ENCODE assay signal across 17 cellular contexts in genomic region chr9:125752070-125752628, GRCh38. TPM values are rescaled to one million over a fixed set of nuclear protein-coding genes. Genes with fewer than 3 reads are reported as not detected.
DNase-seq lines count a peak whose midpoint lies in the region; ATAC-seq, FAIRE-seq and TF ChIP-seq lines count a peak whose summit lies in the region.
"Had no signal": no experiment of that assay in that cellular context is flagged by ENCODE, and none has a peak within 500 bp of the region (broad histone marks: within the 10 kb centered on the region; RNA-seq: fewer than 3 reads in every experiment).

No MANE protein-coding gene starts in this region.

- H3K79me2 ChIP-seq in DND-41 (ENCODE audit: insufficient read depth, low read length): peaks cover 52% of the 10 kb centered on the region
- H3K79me2 ChIP-seq in GM12878 (ENCODE audit: control insufficient read depth, insufficient read depth, low read length): peaks cover 96% of the 10 kb centered on the region

- H2AFZ ChIP-seq in DND-41 (ENCODE audit: low read depth, low read length) (no peak overlapping the region), GM12878 (ENCODE audit: control insufficient read depth, low read depth, low read length) (no peak overlapping the region)

- H3K9ac ChIP-seq in DND-41 (ENCODE audit: low read depth, low read length) (no peak overlapping the region), GM12878 (ENCODE audit: control insufficient read depth, insufficient read depth, low read length) (0 out of 2 replicates have a peak overlapping the region, but pooled peaks have one; percentile 33), muscle layer of colon (ENCODE audit: low read length) (no peak overlapping the region)

- ATAC-seq in DND-41 (ENCODE audit: insufficient read depth, low read depth) (no peak), GM12878 (peak; percentile 42), HG02642 (IDR thresholded peaks at IDR 0.05; ENCODE audit: poor library complexity, unreplicated experiment) (no peak)
- ATAC-seq in naive thymus-derived CD4-positive, alpha-beta T cell: no peak
- ATAC-seq: left lung had no signal

- H3K4me2 ChIP-seq in DND-41 (ENCODE audit: insufficient read depth, low read length): peak overlapping the region; percentile 43; the same call in 1 of the 2 replicates
- H3K4me2 ChIP-seq in GM12878 (ENCODE audit: control insufficient read depth, insufficient read depth): peak overlapping the region; percentile 57; the same call in 1 of the 2 replicates

- H3K4me1 ChIP-seq in DND-41 (ENCODE audit: insufficient read depth, low read length) (peaks cover 39% of the 10 kb centered on the region), HEK293 (ENCODE audit: control insufficient read depth, insufficient read depth, low read length) (peaks cover 36% of the 10 kb centered on the region; the same call in 1 of the 2 replicates), GM12878 (ENCODE audit: control insufficient read depth, insufficient read depth, low read length) (no peaks in the 10 kb centered on the region), muscle layer of colon (ENCODE audit: insufficient read depth, low read length) (peaks cover 31% of the 10 kb centered on the region)
- peaks cover 0 to 4% of the 10 kb centered on the region in 2 donors for H3K4me1 ChIP-seq in naive thymus-derived CD4-positive, alpha-beta T cell (ENCODE audit: control insufficient read depth in 2 of 2, insufficient read depth in 2 of 2, low read length in 2 of 2)
- H3K4me1 ChIP-seq: prostate gland had no signal

- peak overlapping the region in 3 of 9 donors; percentile 7 to 17 (median 13) for H3K27ac Mint-ChIP-seq in naive thymus-derived CD4-positive, alpha-beta T cell
- H3K27ac Mint-ChIP-seq: CD8-positive, alpha-beta memory T cell had no signal

- 99% methylated on average over 3 of the region's 3 CpGs for WGBS in GM12878 (ENCODE audit: insufficient coverage, insufficient replicate concordance, low lambda C conversion rate, missing lambda C conversion rate)

- H3K36me3 ChIP-seq in DND-41 (ENCODE audit: insufficient read depth, low read length): peaks cover 25% of the 10 kb centered on the region
- H3K36me3 ChIP-seq in HEK293 (ENCODE audit: control insufficient read depth in 2 of 2, insufficient read depth in 1 of 2, low read length in 2 of 2): peaks cover 4% of the 10 kb centered on the region in 2 experiments; a peak in 2 of 3 replicates
- no peaks in the 10 kb centered on the region for H3K36me3 ChIP-seq in GM12878 (ENCODE audit: control insufficient read depth in 2 of 2, insufficient read depth in 2 of 2, low read length in 1 of 2)
- H3K36me3 ChIP-seq in muscle layer of colon (ENCODE audit: insufficient read depth, low read length): no peaks in the 10 kb centered on the region
- H3K36me3 ChIP-seq in naive thymus-derived CD4-positive, alpha-beta T cell (ENCODE audit: control insufficient read depth in 2 of 3, insufficient read depth in 3 of 3, low read length in 3 of 3): peaks cover 0 to 8% (median 0%) of the 10 kb centered on the region in 3 experiments
- H3K36me3 ChIP-seq: left lung, prostate gland had no signal

- intact Hi-C loops in GM12878 (cut with micrococcal nuclease; ENCODE audit: unreplicated experiment): loop anchor here (5.0 kb wide), 1 partner anchor 100 kb away; no protein-coding TSS in a partner anchor
- intact Hi-C loops in naive thymus-derived CD4-positive, alpha-beta T cell (cut with micrococcal nuclease): no loop called here

- no peaks in the 10 kb centered on the region for H3K9me3 ChIP-seq in DND-41 (ENCODE audit: insufficient read depth, low read length, severe bottlenecking)
- H3K9me3 ChIP-seq in HEK293 (ENCODE audit: control insufficient read depth, insufficient read depth, low read depth, low read length): no peaks in the 10 kb centered on the region
- H3K9me3 ChIP-seq in GM12878 (replicated peaks; ENCODE audit: control insufficient read depth, insufficient read depth, low read length): no peaks in the 10 kb centered on the region
- no peaks in the 10 kb centered on the region for H3K9me3 ChIP-seq in muscle layer of colon (ENCODE audit: low read length)
- no peaks in the 10 kb centered on the region for H3K9me3 ChIP-seq in naive thymus-derived CD4-positive, alpha-beta T cell (ENCODE audit: control insufficient read depth in 2 of 3, low read length in 3 of 3)
- H3K9me3 ChIP-seq: left lung, prostate gland had no signal

- RAD21 ChIA-PET in GM12878 (lab: Charles Lee; ENCODE audit: unreplicated experiment): interaction anchor here (1.5 kb wide), 1 partner anchor 120 kb away, joined by 5 read pairs; no protein-coding TSS in a partner anchor

- in situ Hi-C loops in GM12878 (cut with MboI): loop anchor here (5.0 kb wide), 1 partner anchor 100 kb away; no protein-coding TSS in a partner anchor

- H3K4me3 ChIP-seq in DND-41 (ENCODE audit: low read depth in 1 of 2, low read length in 2 of 2): no peak overlapping the region
- H3K4me3 ChIP-seq in HEK293 (ENCODE audit: low read depth, low read length): no peak overlapping the region
- peak overlapping the region; percentile 63 for H3K4me3 ChIP-seq in GM12878
- peak overlapping the region; percentile 10 to 24 for H3K4me3 ChIP-seq in muscle layer of colon (ENCODE audit: low read depth in 1 of 2, low read length in 2 of 2)
- no peak overlapping the region for H3K4me3 ChIP-seq in naive thymus-derived CD4-positive, alpha-beta T cell (ENCODE audit: low read length)
- H3K4me3 ChIP-seq: left lung had no signal

- TF ChIP-seq CTCF in DND-41 (IDR thresholded peaks at IDR 0.05; ENCODE audit: borderline replicate concordance, extremely low read depth, low read length, poor library complexity, severe bottlenecking): no peak
- TF ChIP-seq CTCF in HEK293 (tag by site-specific recombination; IDR thresholded peaks at IDR 0.05): no peak
- TF ChIP-seq CTCF in GM12878 (IDR thresholded peaks at IDR 0.05 in 2 of 3, conservative IDR thresholded peaks at IDR 0.05 in 1 of 3; ENCODE audit: control insufficient read depth in 2 of 3, extremely low read depth in 1 of 3, insufficient read depth in 1 of 3, low read depth in 3 of 3, low read length in 3 of 3): no peak

- no peak for TF ChIP-seq POLR2A in GM12878 (IDR thresholded peaks at IDR 0.05; ENCODE audit: low read depth, low read length)

- no peaks in the 10 kb centered on the region for H3K27me3 Mint-ChIP-seq in naive thymus-derived CD4-positive, alpha-beta T cell
- H3K27me3 Mint-ChIP-seq: CD8-positive, alpha-beta memory T cell had no signal

- peaks cover 21 to 63% (median 43%) of the 10 kb centered on the region in 7 donors for H3K4me1 Mint-ChIP-seq in naive thymus-derived CD4-positive, alpha-beta T cell

- H3K27me3 ChIP-seq in DND-41 (ENCODE audit: insufficient read depth, low read length, poor library complexity): no peaks in the 10 kb centered on the region
- no peaks in the 10 kb centered on the region for H3K27me3 ChIP-seq in GM12878 (replicated peaks in 1 of 2; ENCODE audit: control insufficient read depth in 2 of 2, insufficient read depth in 2 of 2, low read length in 1 of 2)
- no peaks in the 10 kb centered on the region for H3K27me3 ChIP-seq in muscle layer of colon (ENCODE audit: control insufficient read depth in 1 of 2, insufficient read depth in 2 of 2, low read length in 2 of 2)
- no peaks in the 10 kb centered on the region for H3K27me3 ChIP-seq in naive thymus-derived CD4-positive, alpha-beta T cell (ENCODE audit: control insufficient read depth in 2 of 2, insufficient read depth in 2 of 2, low read length in 2 of 2)
- H3K27me3 ChIP-seq: left lung had no signal

- DNase-seq in DND-41 (no peak), GM12878 (ENCODE audit: low read depth, low spot score) (no peak)
- no peak for DNase-seq in NK-92 treated with Interleukin-12 subunit alpha and Interleukin-12 subunit beta, amount 100 ng/mL, for 24 hours (lab: John Stamatoyannopoulos, UW)
- DNase-seq in naive thymus-derived CD4-positive, alpha-beta T cell: no peak
- no peak for DNase-seq in activated CD4-positive, alpha-beta T cell treated with anti-CD3 and anti-CD28 coated beads, Interleukin-2, amount 50 U/mL, for 48 hours
- DNase-seq: activated CD4-positive, alpha-beta T cell treated with anti-CD3 and anti-CD28 coated beads for 48 hours; activated gamma-delta T cell; CD8-positive, alpha-beta memory T cell; central memory CD4-positive, alpha-beta T cell; HCEC 1CT; left lung; NCI-H446 treated with DMSO at 0.1 percent for 48 hours; stimulated activated CD4-positive, alpha-beta T cell treated with anti-CD3 and anti-CD28 coated beads, Interleukin-4, amount 100 ng/mL, for 4 hours had no signal

- CTCF ChIA-PET in HEK293 (lab: Yijun Ruan, JAX): no interaction called here
- CTCF ChIA-PET in GM12878 (lab: Yijun Ruan, JAX): no interaction called here
- CTCF ChIA-PET in naive thymus-derived CD4-positive, alpha-beta T cell (lab: Charles Lee): no interaction called here

- TF ChIP-seq EP300 in GM12878 (IDR thresholded peaks at IDR 0.05; ENCODE audit: borderline replicate concordance in 1 of 2, control insufficient read depth in 1 of 2, low read depth in 2 of 2, low read length in 2 of 2): no peak

- POLR2A ChIA-PET in HEK293 (lab: Yijun Ruan, JAX) (no interaction called here), GM12878 (lab: Charles Lee) (no interaction called here)
- POLR2A ChIA-PET in naive thymus-derived CD4-positive, alpha-beta T cell (lab: Charles Lee): interaction anchor here (0.6 kb wide), 1 partner anchor 47 kb away, joined by 3 read pairs; no protein-coding TSS in a partner anchor

- SMC1A ChIA-PET in GM12878 (lab: Charles Lee; ENCODE audit: uncharacterized antibody, unreplicated experiment): no interaction called here

- no peaks in the 10 kb centered on the region for H3K9me3 Mint-ChIP-seq in naive thymus-derived CD4-positive, alpha-beta T cell
- H3K9me3 Mint-ChIP-seq: CD8-positive, alpha-beta memory T cell had no signal

- no peak for TF ChIP-seq RAD21 in GM12878 (IDR thresholded peaks at IDR 0.05; ENCODE audit: insufficient read depth, low read depth, low read length)

- peaks cover 0 to 5% (median 0%) of the 10 kb centered on the region in 5 donors for H3K36me3 Mint-ChIP-seq in naive thymus-derived CD4-positive, alpha-beta T cell

- H4K20me1 ChIP-seq in DND-41 (ENCODE audit: insufficient read depth, low read length) (peaks cover 10% of the 10 kb centered on the region; the same call in 1 of the 2 replicates), GM12878 (ENCODE audit: control insufficient read depth, insufficient read depth) (no peaks in the 10 kb centered on the region)

- no TSS peak for BruUV-seq in GM12878 (replicated peaks; lab: Mats Ljungman, UMichigan)

- no peak for FAIRE-seq in GM12878 (lab: Jason Lieb, UNC)

- H3K27ac ChIP-seq in DND-41 (ENCODE audit: low read length) (no peak overlapping the region), HEK293 (ENCODE audit: extremely low read depth, low read depth, low read length) (peak overlapping the region; percentile 71; the same call in 1 of the 2 replicates), GM12878 (ENCODE audit: control insufficient read depth, insufficient read depth) (peak overlapping the region; percentile 46), muscle layer of colon (ENCODE audit: low read depth, low read length) (no peak overlapping the region)
- no peak overlapping the region for H3K27ac ChIP-seq in naive thymus-derived CD4-positive, alpha-beta T cell (ENCODE audit: low read depth, low read length)

- no peak overlapping the region for H3K4me3 Mint-ChIP-seq in naive thymus-derived CD4-positive, alpha-beta T cell
- H3K4me3 Mint-ChIP-seq: CD8-positive, alpha-beta memory T cell had no signal

RNA-seq across cellular contexts. Expression of gene PBX3, which starts 5.0 kb away (rescaled TPM):
- total RNA-seq in GM12878 (2013; cell fraction: nucleolus; rRNA removed): 530 and 531 TPM in 2 replicates
- 22.9 and 24.5 TPM in 2 replicates for total RNA-seq in GM12878 (2014; rRNA removed)
- total RNA-seq in GM12878 (2014; rRNA removed; fragmentation: Illumina TruSeq; extraction: Trizol): 21.3 and 23.3 TPM in 2 replicates
- 33.4 and 34.6 TPM in 2 replicates for total RNA-seq in GM12878 (2021)
- 20.7 TPM for polyA plus RNA-seq in GM12878 (2011; ENCODE audit: low read depth)
- polyA plus RNA-seq in GM12878 (2011; rRNA removed): 146 and 184 TPM in 2 replicates
- 71.8 and 77.9 TPM in 2 replicates for polyA plus RNA-seq in GM12878 (2011; cell fraction: cytosol; rRNA removed)
- 159 and 168 TPM in 2 replicates for polyA plus RNA-seq in GM12878 (2011; cell fraction: nucleus; rRNA removed)
- polyA plus RNA-seq in GM12878 (2012): 26.8 and 29.0 TPM in 2 replicates
- polyA plus RNA-seq in GM12878 (2014; fragmentation: Illumina TruSeq; extraction: Trizol): 21.5 and 26.9 TPM in 2 replicates
- polyA plus RNA-seq in GM12878 (2014; fragmentation: Nextera tagmentation; extraction: Ambion mirVana): 1 to 10 TPM; 6.7 to 9.1 TPM
- 27.6 and 38.2 TPM in 2 replicates for polyA plus RNA-seq in GM12878 (2014; rRNA removed)
- polyA plus RNA-seq in GM12878 (2016; fragmentation: Nextera tagmentation; extraction: Ambion mirVana): 10 to 100 TPM in 1 of 2 experiments, 1 to 10 TPM in 1; 9.5 to 13.3 TPM
- 168 and 196 TPM in 2 replicates for polyA minus RNA-seq in GM12878 (2011; rRNA and poly(A)+ RNA removed)
- polyA minus RNA-seq in GM12878 (2011; cell fraction: cytosol; rRNA and poly(A)+ RNA removed): 48.8 and 54.7 TPM in 2 replicates
- polyA minus RNA-seq in GM12878 (2011; cell fraction: nucleus; rRNA and poly(A)+ RNA removed): 771 and 1,558 TPM in 2 replicates
- total RNA-seq in naive thymus-derived CD4-positive, alpha-beta T cell: 10 to 100 TPM; 15.6 to 38.1 (median 22.0) TPM
- polyA plus RNA-seq in naive thymus-derived CD4-positive, alpha-beta T cell: 1 to 10 TPM; 3.6 to 6.1 TPM

RNA-seq across cellular contexts. Expression of gene MAPKAP1, which starts 45.1 kb away (rescaled TPM):
- 256 and 276 TPM in 2 replicates for total RNA-seq in GM12878 (2013; cell fraction: nucleolus; rRNA removed)
- total RNA-seq in GM12878 (2014; rRNA removed) (106 and 126 TPM in 2 replicates), GM12878 (2014; rRNA removed; fragmentation: Illumina TruSeq; extraction: Trizol) (78.0 and 83.0 TPM in 2 replicates), GM12878 (2021) (98.0 and 107 TPM in 2 replicates)
- polyA plus RNA-seq in GM12878 (2011; ENCODE audit: low read depth): 45.0 TPM
- polyA plus RNA-seq in GM12878 (2011; rRNA removed) (159 and 188 TPM in 2 replicates), GM12878 (2014; fragmentation: Illumina TruSeq; extraction: Trizol) (111 and 113 TPM in 2 replicates), GM12878 (2014; fragmentation: Nextera tagmentation; extraction: Ambion mirVana) (10 to 100 TPM in 1 of 2 experiments, 1 to 10 TPM in 1; 5.1 to 11.7 TPM), GM12878 (2014; rRNA removed) (94.5 and 109 TPM in 2 replicates), GM12878 (2016; fragmentation: Nextera tagmentation; extraction: Ambion mirVana) (100 to 1,000 TPM; 102 to 111 TPM)
- 130 and 173 TPM in 2 replicates for polyA plus RNA-seq in GM12878 (2011; cell fraction: cytosol; rRNA removed)
- polyA plus RNA-seq in GM12878 (2011; cell fraction: nucleus; rRNA removed): 145 and 148 TPM in 2 replicates
- polyA plus RNA-seq in GM12878 (2012): 56.7 and 64.6 TPM in 2 replicates
- polyA minus RNA-seq in GM12878 (2011; rRNA and poly(A)+ RNA removed): 175 and 230 TPM in 2 replicates
- polyA minus RNA-seq in GM12878 (2011; cell fraction: cytosol; rRNA and poly(A)+ RNA removed): 27.7 and 30.5 TPM in 2 replicates
- polyA minus RNA-seq in GM12878 (2011; cell fraction: nucleus; rRNA and poly(A)+ RNA removed): 143 and 252 TPM in 2 replicates
- total RNA-seq in naive thymus-derived CD4-positive, alpha-beta T cell: 10 to 100 TPM; 41.3 to 63.8 (median 55.8) TPM
- 10 to 100 TPM; 52.5 to 73.6 TPM for polyA plus RNA-seq in naive thymus-derived CD4-positive, alpha-beta T cell

Comparison
In these comparisons a context has a peak if more than half of its experiments do, and no peak if none do; other contexts are left out.
1. H3K27ac ChIP-seq: peak in HEK293 (single experiment) and GM12878 (single experiment); none in DND-41 (single experiment), muscle layer of colon (single experiment) and naive thymus-derived CD4-positive, alpha-beta T cell (single experiment).
2. H3K4me3 ChIP-seq: peak in GM12878 (single experiment) and muscle layer of colon (2 of 2); none in DND-41 (0 of 2), HEK293 (single experiment) and naive thymus-derived CD4-positive, alpha-beta T cell (single experiment).